18 cellular contexts compared by ENCODE assay signal in genomic region chr18:13760047-13760446, GRCh38. TPM values are rescaled to one million over a fixed set of nuclear protein-coding genes. Genes with fewer than 3 reads are reported as not detected.
DNase-seq lines count a peak whose midpoint lies in the region; ATAC-seq and TF ChIP-seq lines count a peak whose summit lies in the region.
"Had no signal": no experiment of that assay in that cellular context is flagged by ENCODE, and none has a peak within 500 bp of the region (broad histone marks: within the 10 kb centered on the region; RNA-seq: fewer than 3 reads in every experiment).

No MANE protein-coding gene starts in this region.

- H3K36me3 ChIP-seq in psoas muscle (ENCODE audit: insufficient read depth in 1 of 2, low read depth in 1 of 2), result peaks cover 0 to 74% of the 10 kb centered on the region in 2 donors
- H3K36me3 ChIP-seq in skeletal muscle tissue (ENCODE audit: control insufficient read depth in 3 of 3, insufficient read depth in 3 of 3, low read length in 3 of 3), result peaks cover 12 to 49% (median 37%) of the 10 kb centered on the region in 3 donors

- H3K4me3 ChIP-seq in LNCaP clone FGC (ENCODE audit: low read depth, low read length), result no peak overlapping the region
- H3K4me3 ChIP-seq in psoas muscle, result no peak overlapping the region
- H3K4me3 ChIP-seq in skeletal muscle tissue (ENCODE audit: low read length in 3 of 3), result no peak overlapping the region
- H3K4me3 ChIP-seq: A549; BLaER1 treated with 17β-estradiol and CSF1 and Interleukin-3, amounts not matched to agents 10 nM and 100 nM had no signal

- H3K9me3 ChIP-seq in psoas muscle (no peaks in the 10 kb centered on the region), skeletal muscle tissue (ENCODE audit: control insufficient read depth in 3 of 3, low read length in 3 of 3) (no peaks in the 10 kb centered on the region)
- H3K9me3 ChIP-seq: A549, Caco-2 had no signal

- H3K27me3 ChIP-seq in psoas muscle (ENCODE audit: insufficient read depth in 3 of 3, low read length in 2 of 3) (no peaks in the 10 kb centered on the region), skeletal muscle tissue (ENCODE audit: control insufficient read depth in 3 of 3, insufficient read depth in 3 of 3, low read length in 3 of 3) (no peaks in the 10 kb centered on the region)
- H3K27me3 ChIP-seq: BLaER1 treated with 17β-estradiol and CSF1 and Interleukin-3, amounts not matched to agents 10 nM and 100 nM had no signal

- no peak overlapping the region for H3K9ac ChIP-seq in skeletal muscle tissue (ENCODE audit: low read depth in 1 of 3, low read length in 3 of 3)
- H3K9ac ChIP-seq: BLaER1 treated with 17β-estradiol and CSF1 and Interleukin-3, amounts not matched to agents 10 nM and 100 nM had no signal

- DNase-seq in LNCaP clone FGC (ENCODE audit: low read depth) (peak; percentile 27), myocyte (ENCODE audit: low read depth) (peak; percentile 41), psoas muscle (no peak), NCI-H146 treated with DMSO at 0.1 percent for 48 hours (lab: John Stamatoyannopoulos, UW; ENCODE audit: unreplicated experiment) (no peak), left cardiac atrium (no peak), SW480 (ENCODE audit: low spot score) (no peak)
- DNase-seq: AML-193; Caco-2; Calu3; CD4-positive, alpha-beta T cell; CD8-positive, alpha-beta T cell; DMS79 treated with DMSO at 0.1 percent for 48 hours; GF-D8 had no signal

- H3K4me1 ChIP-seq in psoas muscle, result peaks cover 7% of the 10 kb centered on the region
- peaks cover 0 to 5% (median 0%) of the 10 kb centered on the region in 3 donors for H3K4me1 ChIP-seq in skeletal muscle tissue (ENCODE audit: control insufficient read depth in 3 of 3, insufficient read depth in 3 of 3, low read length in 3 of 3)
- H3K4me1 ChIP-seq: A549; BLaER1 treated with 17β-estradiol and CSF1 and Interleukin-3, amounts not matched to agents 10 nM and 100 nM; Caco-2 had no signal

- H3K27ac ChIP-seq in psoas muscle, result peak overlapping the region; percentile 43
- peak overlapping the region; percentile 25 for H3K27ac ChIP-seq in skeletal muscle tissue (ENCODE audit: low read depth, low read length)
- H3K27ac ChIP-seq: 22Rv1; A549; BLaER1 treated with 17β-estradiol and CSF1 and Interleukin-3, amounts not matched to agents 10 nM and 100 nM; C4-2B had no signal

- ATAC-seq in psoas muscle, result peak; percentile 57 to 81 (median 64)
- no peak for ATAC-seq in left cardiac atrium
- ATAC-seq: A549; CD8-positive, alpha-beta T cell had no signal

- TF ChIP-seq CTCF in LNCaP clone FGC (IDR thresholded peaks at IDR 0.05; ENCODE audit: control insufficient read depth, extremely low read depth, insufficient read depth) (no peak), psoas muscle (IDR thresholded peaks at IDR 0.05) (no peak)

- intact Hi-C loops in psoas muscle (cut with DNase I) (no loop called here), left cardiac atrium (cut with DNase I) (no loop called here)

RNA-seq across cellular contexts. Expression of gene RNMT, which starts 33.6 kb away (rescaled TPM):
- total RNA-seq in myocyte, result 30.8 and 32.7 TPM in 2 replicates
- polyA plus RNA-seq in myocyte (2012), result 18.7 TPM
- 10 to 100 TPM; 19.2 to 29.2 (median 25.7) TPM for total RNA-seq in psoas muscle
- polyA plus RNA-seq in psoas muscle, result 10 to 100 TPM; 15.0 to 22.1 (median 20.6) TPM
- total RNA-seq in skeletal muscle tissue, result 17.2 TPM
- total RNA-seq in left cardiac atrium, result 10 to 100 TPM; 21.9 to 39.1 TPM

RNA-seq across cellular contexts. Expression of gene FAM210A, which starts 33.7 kb away (rescaled TPM):
- total RNA-seq in myocyte (20.8 and 31.7 TPM in 2 replicates), psoas muscle (10 to 100 TPM; 24.7 to 43.1 (median 26.9) TPM), skeletal muscle tissue (19.8 TPM), left cardiac atrium (10 to 100 TPM; 39.7 to 58.4 TPM)
- polyA plus RNA-seq in myocyte (2012), result 15.6 TPM
- 10 to 100 TPM; 11.4 to 45.8 (median 31.4) TPM for polyA plus RNA-seq in psoas muscle

Comparison
In these comparisons a context has a peak if more than half of its experiments do, and no peak if none do; other contexts are left out.
1. DNase-seq: peak in LNCaP clone FGC (single experiment) and myocyte (single experiment); none in psoas muscle (0 of 2), NCI-H146 treated with DMSO at 0.1 percent for 48 hours (single experiment), left cardiac atrium (single experiment) and SW480 (single experiment).
2. ATAC-seq: peak in psoas muscle (4 of 4); none in left cardiac atrium (0 of 2).